Comparison of ENCODE assay signal across 9 cellular contexts in the genomic region with DNA sequence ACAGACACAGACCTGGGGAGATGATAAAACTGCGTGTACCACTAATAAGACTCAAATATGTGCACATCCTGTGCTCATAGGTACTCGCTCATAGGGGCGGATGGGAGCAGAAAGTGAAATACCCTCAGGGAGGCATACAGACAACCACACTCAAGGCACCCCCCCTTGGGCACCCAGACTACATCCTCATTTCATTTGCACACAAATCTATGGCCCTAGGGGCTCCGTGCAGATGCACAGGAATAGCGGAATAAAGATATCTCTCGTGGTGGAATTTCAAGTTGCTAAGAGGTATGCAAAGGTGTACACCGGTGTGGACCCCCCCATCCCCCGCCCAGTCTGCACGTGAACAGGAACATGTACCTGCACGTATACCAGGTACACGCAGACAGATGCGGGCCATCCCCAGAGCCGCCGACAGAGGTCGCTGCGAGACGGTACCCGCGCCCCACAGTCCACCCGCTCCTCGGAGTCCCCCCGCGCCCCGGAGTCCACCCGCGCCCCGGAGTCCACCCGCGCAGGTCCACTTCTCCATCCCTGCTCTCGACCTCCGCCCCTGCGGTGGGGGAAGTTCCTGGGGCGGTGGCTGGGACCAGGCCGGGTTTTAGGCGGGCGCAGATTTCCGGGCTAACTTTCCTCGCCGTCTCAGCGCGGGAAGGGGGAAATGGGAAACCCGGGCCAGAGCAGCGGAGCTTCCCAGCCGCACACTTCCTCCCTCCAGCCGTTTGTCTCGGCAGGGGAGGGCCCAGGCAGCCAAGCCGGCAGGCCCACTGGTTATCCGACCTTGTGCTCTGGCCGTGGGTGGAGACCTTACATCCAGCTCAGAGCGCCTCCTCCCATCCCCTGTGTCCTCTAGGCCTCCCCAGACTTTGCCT. TPM values are rescaled to one million over a fixed set of nuclear protein-coding genes. Genes with fewer than 3 reads are reported as not detected.
DNase-seq lines count a peak whose midpoint lies in the region; ATAC-seq and TF ChIP-seq lines count a peak whose summit lies in the region.
"Had no signal": no experiment of that assay in that cellular context is flagged by ENCODE, and none has a peak within 500 bp of the region (broad histone marks: within the 10 kb centered on the region; RNA-seq: fewer than 3 reads in every experiment).

No MANE protein-coding gene starts in this region.

- ATAC-seq in HG02588 (IDR thresholded peaks at IDR 0.05; ENCODE audit: unreplicated experiment): peak; percentile 59

- H3K27me3 Mint-ChIP-seq in endothelial cell (ENCODE audit: unreplicated experiment): no peaks in the 10 kb centered on the region

- peak overlapping the region; percentile 56 for H3K4me3 Mint-ChIP-seq in endothelial cell (ENCODE audit: unreplicated experiment)

- H3K4me1 Mint-ChIP-seq in endothelial cell (ENCODE audit: unreplicated experiment): no peaks in the 10 kb centered on the region

- H3K27ac Mint-ChIP-seq in endothelial cell (ENCODE audit: unreplicated experiment): no peak overlapping the region

- DNase-seq in NCI-H748 treated with DMSO at 0.1 percent for 48 hours (lab: John Stamatoyannopoulos, UW) (peak; percentile 59), endothelial cell (ENCODE audit: low spot score) (peak; percentile 72), mucosa of gallbladder (ENCODE audit: low spot score) (peak; percentile 62), NCI-H524 treated with DMSO at 0.1 percent for 48 hours (lab: John Stamatoyannopoulos, UW) (no peak)
- peak; percentile 51 to 53 for DNase-seq in activated CD8-positive, alpha-beta memory T cell treated with anti-CD3 and anti-CD28 coated beads for 4 hours (ENCODE audit: low read depth in 2 of 2)
- peak; percentile 53 to 56 for DNase-seq in stimulated activated CD8-positive, alpha-beta memory T cell treated with anti-CD3 and anti-CD28 coated beads, Interleukin-7, amount 100 ng/mL, for 4 hours (ENCODE audit: low read depth in 2 of 2)

- peak; percentile 93 for TF ChIP-seq CTCF in GM12874 (IDR thresholded peaks at IDR 0.05; ENCODE audit: insufficient read depth, low read depth, low read length)
- peak; percentile 81 for TF ChIP-seq CTCF in endothelial cell (IDR thresholded peaks at IDR 0.05; ENCODE audit: unreplicated experiment)

- H3K9me3 Mint-ChIP-seq in endothelial cell (ENCODE audit: unreplicated experiment): no peaks in the 10 kb centered on the region

- no peaks in the 10 kb centered on the region for H3K36me3 Mint-ChIP-seq in endothelial cell (ENCODE audit: low read depth, unreplicated experiment)

RNA-seq across cellular contexts. Expression of a gene that starts 1.0 kb away (rescaled TPM):
- total RNA-seq in endothelial cell (ENCODE audit: unreplicated experiment): not detected
- total RNA-seq in mucosa of gallbladder: not detected
- total RNA-seq: subcutaneous adipose tissue had no signal
